Comparison of ENCODE assay signal across 1 cellular context in genomic region chr9:99515087-99515486, GRCh38.
TF ChIP-seq lines count a peak whose summit lies in the region.

No MANE protein-coding gene starts in this region.

TF ChIP-seq in HepG2, 621 proteins besides CTCF, POLR2A, EP300 and RAD21 (continued from another document):
- TF ChIP-seq PRDM15 (CRISPR knock-in tag; IDR thresholded peaks at IDR 0.05) (no peak), PAF1 (CRISPR knock-in tag; IDR thresholded peaks at IDR 0.05) (no peak), SMAD3 (CRISPR knock-in tag; IDR thresholded peaks at IDR 0.05) (no peak), ZNF280B (CRISPR knock-in tag; IDR thresholded peaks at IDR 0.05; ENCODE audit: borderline replicate concordance) (no peak), ZFP36L1 (CRISPR knock-in tag; IDR thresholded peaks at IDR 0.05) (no peak), ZNF281 (CRISPR knock-in tag; IDR thresholded peaks at IDR 0.05; ENCODE audit: borderline replicate concordance) (no peak), ARNT (IDR thresholded peaks at IDR 0.05) (no peak), HOXA7 (CRISPR knock-in tag; IDR thresholded peaks at IDR 0.05) (no peak)
- TF ChIP-seq, protein P1, sequence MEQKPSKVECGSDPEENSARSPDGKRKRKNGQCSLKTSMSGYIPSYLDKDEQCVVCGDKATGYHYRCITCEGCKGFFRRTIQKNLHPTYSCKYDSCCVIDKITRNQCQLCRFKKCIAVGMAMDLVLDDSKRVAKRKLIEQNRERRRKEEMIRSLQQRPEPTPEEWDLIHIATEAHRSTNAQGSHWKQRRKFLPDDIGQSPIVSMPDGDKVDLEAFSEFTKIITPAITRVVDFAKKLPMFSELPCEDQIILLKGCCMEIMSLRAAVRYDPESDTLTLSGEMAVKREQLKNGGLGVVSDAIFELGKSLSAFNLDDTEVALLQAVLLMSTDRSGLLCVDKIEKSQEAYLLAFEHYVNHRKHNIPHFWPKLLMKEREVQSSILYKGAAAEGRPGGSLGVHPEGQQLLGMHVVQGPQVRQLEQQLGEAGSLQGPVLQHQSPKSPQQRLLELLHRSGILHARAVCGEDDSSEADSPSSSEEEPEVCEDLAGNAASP (CRISPR knock-in tag; IDR thresholded peaks at IDR 0.05; ENCODE audit: borderline replicate concordance): no peak
- TF ChIP-seq, protein P2, sequence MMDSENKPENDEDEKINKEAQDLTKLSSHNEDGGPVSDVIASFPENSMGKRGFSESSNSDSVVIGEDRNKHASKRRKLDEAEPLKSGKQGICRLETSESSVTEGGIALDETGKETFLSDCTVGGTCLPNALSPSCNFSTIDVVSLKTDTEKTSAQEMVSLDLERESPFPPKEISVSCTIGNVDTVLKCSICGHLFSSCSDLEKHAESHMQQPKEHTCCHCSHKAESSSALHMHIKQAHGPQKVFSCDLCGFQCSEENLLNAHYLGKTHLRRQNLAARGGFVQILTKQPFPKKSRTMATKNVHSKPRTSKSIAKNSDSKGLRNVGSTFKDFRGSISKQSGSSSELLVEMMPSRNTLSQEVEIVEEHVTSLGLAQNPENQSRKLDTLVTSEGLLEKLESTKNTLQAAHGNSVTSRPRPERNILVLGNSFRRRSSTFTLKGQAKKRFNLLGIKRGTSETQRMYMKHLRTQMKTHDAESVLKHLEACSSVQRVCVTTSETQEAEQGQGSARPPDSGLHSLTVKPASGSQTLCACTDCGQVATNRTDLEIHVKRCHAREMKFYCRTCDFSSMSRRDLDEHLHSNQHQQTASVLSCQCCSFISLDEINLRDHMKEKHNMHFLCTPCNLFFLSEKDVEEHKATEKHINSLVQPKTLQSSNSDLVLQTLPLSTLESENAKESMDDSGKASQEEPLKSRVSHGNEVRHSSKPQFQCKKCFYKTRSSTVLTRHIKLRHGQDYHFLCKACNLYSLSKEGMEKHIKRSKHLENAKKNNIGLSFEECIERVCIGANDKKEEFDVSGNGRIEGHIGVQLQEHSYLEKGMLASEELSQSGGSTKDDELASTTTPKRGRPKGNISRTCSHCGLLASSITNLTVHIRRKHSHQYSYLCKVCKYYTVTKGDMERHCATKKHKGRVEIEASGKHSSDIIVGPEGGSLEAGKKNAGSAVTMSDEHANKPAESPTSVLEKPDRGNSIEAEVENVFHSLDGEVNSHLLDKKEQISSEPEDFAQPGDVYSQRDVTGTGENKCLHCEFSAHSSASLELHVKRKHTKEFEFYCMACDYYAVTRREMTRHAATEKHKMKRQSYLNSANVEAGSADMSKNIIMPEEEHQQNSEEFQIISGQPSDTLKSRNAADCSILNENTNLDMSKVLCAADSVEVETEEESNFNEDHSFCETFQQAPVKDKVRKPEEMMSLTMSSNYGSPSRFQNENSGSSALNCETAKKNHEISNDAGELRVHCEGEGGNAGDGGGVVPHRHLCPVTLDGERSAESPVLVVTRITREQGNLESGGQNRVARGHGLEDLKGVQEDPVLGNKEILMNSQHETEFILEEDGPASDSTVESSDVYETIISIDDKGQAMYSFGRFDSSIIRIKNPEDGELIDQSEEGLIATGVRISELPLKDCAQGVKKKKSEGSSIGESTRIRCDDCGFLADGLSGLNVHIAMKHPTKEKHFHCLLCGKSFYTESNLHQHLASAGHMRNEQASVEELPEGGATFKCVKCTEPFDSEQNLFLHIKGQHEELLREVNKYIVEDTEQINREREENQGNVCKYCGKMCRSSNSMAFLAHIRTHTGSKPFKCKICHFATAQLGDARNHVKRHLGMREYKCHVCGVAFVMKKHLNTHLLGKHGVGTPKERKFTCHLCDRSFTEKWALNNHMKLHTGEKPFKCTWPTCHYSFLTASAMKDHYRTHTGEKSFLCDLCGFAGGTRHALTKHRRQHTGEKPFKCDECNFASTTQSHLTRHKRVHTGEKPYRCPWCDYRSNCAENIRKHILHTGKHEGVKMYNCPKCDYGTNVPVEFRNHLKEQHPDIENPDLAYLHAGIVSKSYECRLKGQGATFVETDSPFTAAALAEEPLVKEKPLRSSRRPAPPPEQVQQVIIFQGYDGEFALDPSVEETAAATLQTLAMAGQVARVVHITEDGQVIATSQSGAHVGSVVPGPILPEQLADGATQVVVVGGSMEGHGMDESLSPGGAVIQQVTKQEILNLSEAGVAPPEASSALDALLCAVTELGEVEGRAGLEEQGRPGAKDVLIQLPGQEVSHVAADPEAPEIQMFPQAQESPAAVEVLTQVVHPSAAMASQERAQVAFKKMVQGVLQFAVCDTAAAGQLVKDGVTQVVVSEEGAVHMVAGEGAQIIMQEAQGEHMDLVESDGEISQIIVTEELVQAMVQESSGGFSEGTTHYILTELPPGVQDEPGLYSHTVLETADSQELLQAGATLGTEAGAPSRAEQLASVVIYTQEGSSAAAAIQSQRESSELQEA (CRISPR knock-in tag; IDR thresholded peaks at IDR 0.05; ENCODE audit: not compliant biosample characterization): no peak
